In genomic region chr5:33227746-33228145, GRCh38 we compare ENCODE assay signal across 28 cellular contexts.
DNase-seq lines count a peak whose midpoint lies in the region; TF ChIP-seq lines count a peak whose summit lies in the region.
"Had no signal": no experiment of that assay in that cellular context is flagged by ENCODE, and none has a peak within 500 bp of the region (broad histone marks: within the 10 kb centered on the region; RNA-seq: fewer than 3 reads in every experiment).

No MANE protein-coding gene starts in this region.

- no peak overlapping the region for H3K14ac ChIP-seq in neuronal stem cell (ENCODE audit: low read length)

- H4K91ac ChIP-seq in neuronal stem cell (ENCODE audit: low read depth, low read length, poor library complexity): no peak overlapping the region

- peaks cover 32% of the 10 kb centered on the region for H3K4me1 ChIP-seq in SJSA1 (replicated peaks)
- H3K4me1 ChIP-seq in neuronal stem cell (ENCODE audit: control insufficient read depth in 2 of 2, insufficient read depth in 1 of 2, low read depth in 1 of 2, low read length in 2 of 2): peaks cover 0 to 5% of the 10 kb centered on the region in 2 donors
- H3K4me1 ChIP-seq: BE2C, foreskin keratinocyte, prostate gland, uterus had no signal

- H2BK120ac ChIP-seq in neuronal stem cell (ENCODE audit: low read depth, low read length): no peak overlapping the region

- TF ChIP-seq CTCF in endothelial cell (IDR thresholded peaks at IDR 0.05; ENCODE audit: unreplicated experiment): no peak

- no peak overlapping the region for H3K4me3 Mint-ChIP-seq in endothelial cell (ENCODE audit: unreplicated experiment)
- H3K4me3 Mint-ChIP-seq: activated naive CD8-positive, alpha-beta T cell treated with anti-CD3 and anti-CD28 coated beads for 36 hours; CD8-positive, alpha-beta memory T cell; H9; neural crest cell; T-helper 2 cell treated with Interferon-gamma antibody and Interleukin-4, amounts not matched to agents 5 μg/mL and 100 μg/mL, for 36 hours had no signal

- H3K9me3 Mint-ChIP-seq in endothelial cell (ENCODE audit: unreplicated experiment): peaks cover 4% of the 10 kb centered on the region
- H3K9me3 Mint-ChIP-seq: activated naive CD8-positive, alpha-beta T cell treated with anti-CD3 and anti-CD28 coated beads for 36 hours; T-helper 2 cell treated with Interferon-gamma antibody and Interleukin-4, amounts not matched to agents 5 μg/mL and 100 μg/mL, for 36 hours had no signal

- H3K9me3 ChIP-seq in SJSA1 (replicated peaks): no peaks in the 10 kb centered on the region
- peaks cover 0 to 3% of the 10 kb centered on the region in 2 donors for H3K9me3 ChIP-seq in neuronal stem cell (replicated peaks in 1 of 2; ENCODE audit: control insufficient read depth in 2 of 2, insufficient read depth in 1 of 2, low read depth in 1 of 2, low read length in 2 of 2)
- H3K9me3 ChIP-seq: BE2C, prostate gland, uterus had no signal

- no peak overlapping the region for H2AFZ ChIP-seq in neuronal stem cell (ENCODE audit: low read length)

- H3K27ac ChIP-seq in SJSA1 (peak overlapping the region; percentile 98), neuronal stem cell (replicated peaks; ENCODE audit: low read length) (peak overlapping the region; percentile 36)
- H3K27ac ChIP-seq: foreskin keratinocyte, prostate gland, uterus had no signal

- peaks cover 58% of the 10 kb centered on the region for H3K4me1 Mint-ChIP-seq in endothelial cell (ENCODE audit: unreplicated experiment)
- H3K4me1 Mint-ChIP-seq: activated naive CD8-positive, alpha-beta T cell treated with anti-CD3 and anti-CD28 coated beads for 36 hours; CD8-positive, alpha-beta memory T cell had no signal

- peak overlapping the region; percentile 98 for H3K27ac Mint-ChIP-seq in endothelial cell (ENCODE audit: unreplicated experiment)
- H3K27ac Mint-ChIP-seq: activated naive CD8-positive, alpha-beta T cell treated with anti-CD3 and anti-CD28 coated beads for 36 hours; CD8-positive, alpha-beta memory T cell; T-helper 2 cell treated with Interferon-gamma antibody and Interleukin-4, amounts not matched to agents 5 μg/mL and 100 μg/mL, for 36 hours had no signal

- H3K36me3 ChIP-seq in SJSA1 (no peaks in the 10 kb centered on the region), neuronal stem cell (replicated peaks in 1 of 2; ENCODE audit: control insufficient read depth in 2 of 2, insufficient read depth in 2 of 2, low read length in 2 of 2) (no peaks in the 10 kb centered on the region)
- H3K36me3 ChIP-seq: BE2C, heart left ventricle, MG63, prostate gland, uterus had no signal

- no CpG with 5 or more reads among the region's 2 CpGs for WGBS in neuronal stem cell (ENCODE audit: extremely low coverage in 2 of 2, insufficient read length in 2 of 2, insufficient replicate concordance in 1 of 2), 2 donors

- H2BK15ac ChIP-seq in neuronal stem cell (ENCODE audit: low read length): no peak overlapping the region

- H2BK12ac ChIP-seq in neuronal stem cell (ENCODE audit: low read length): no peak overlapping the region

- peaks cover 21% of the 10 kb centered on the region for H3K36me3 Mint-ChIP-seq in endothelial cell (ENCODE audit: low read depth, unreplicated experiment)
- H3K36me3 Mint-ChIP-seq: activated naive CD8-positive, alpha-beta T cell treated with anti-CD3 and anti-CD28 coated beads for 36 hours had no signal

- H4K8ac ChIP-seq in neuronal stem cell (ENCODE audit: low read depth, low read length): no peak overlapping the region

- H3K4me3 ChIP-seq in SJSA1 (no peak overlapping the region), neuronal stem cell (ENCODE audit: low read length in 2 of 2) (no peak overlapping the region)
- H3K4me3 ChIP-seq: heart left ventricle, MG63, prostate gland, uterus had no signal

- H3K18ac ChIP-seq in neuronal stem cell (ENCODE audit: low read length): no peak overlapping the region

- H3K4me2 ChIP-seq in neuronal stem cell (ENCODE audit: insufficient read depth, low read length, poor library complexity, severe bottlenecking): no peak overlapping the region

- DNase-seq in EH (ENCODE audit: low read depth) (peak; percentile 24), SJSA1 (ENCODE audit: low read depth in 1 of 2, low spot score in 2 of 2) (peak in 1 of 2 experiments; percentile 49), endothelial cell (ENCODE audit: low spot score) (no peak), neuronal stem cell (ENCODE audit: low spot score) (peak; percentile 12), NCI-H2029 (lab: John Stamatoyannopoulos, UW) (no peak), T-helper 1 cell (no peak), cortex of kidney (lab: John Stamatoyannopoulos, UW) (no peak)
- no peak for DNase-seq in stimulated activated CD4-positive, alpha-beta T cell treated with anti-CD3 and anti-CD28 coated beads, Interleukin-2, amount 100 ng/mL, for 48 hours
- DNase-seq: activated CD4-positive, alpha-beta T cell treated with anti-CD3 and anti-CD28 coated beads for 4 hours; activated effector memory CD4-positive, alpha-beta T cell treated with Interleukin-2 at 50 U/mL for 16 hours; activated naive CD8-positive, alpha-beta T cell treated with anti-CD3 and anti-CD28 coated beads for 36 hours; BE2C; CD8-positive, alpha-beta memory T cell; DMS 273 treated with DMSO at 0.1 percent for 48 hours; foreskin keratinocyte; H9; heart left ventricle; KG1; left cardiac atrium; mammary epithelial cell; MG63; NCI-H1417 treated with DMSO at 0.1 percent for 48 hours; NCI-H774; stimulated activated naive CD8-positive, alpha-beta T cell treated with anti-CD3 and anti-CD28 coated beads, Interleukin-15, Interleukin-2, amounts not matched to agents 100 U/mL and 50 U/mL, for 24 hours; uterus had no signal

- no peak overlapping the region for H3K23ac ChIP-seq in neuronal stem cell (ENCODE audit: low read depth, low read length, poor library complexity)

- H3K27me3 ChIP-seq in SJSA1 (replicated peaks) (no peaks in the 10 kb centered on the region), neuronal stem cell (ENCODE audit: control insufficient read depth in 3 of 3, insufficient read depth in 3 of 3, low read depth in 1 of 3, low read length in 3 of 3) (no peaks in the 10 kb centered on the region)
- H3K27me3 ChIP-seq: BE2C, foreskin keratinocyte, heart left ventricle, MG63, uterus had no signal

- no peak overlapping the region for H3K4ac ChIP-seq in neuronal stem cell (ENCODE audit: low read length)

- no peak overlapping the region for H2BK5ac ChIP-seq in neuronal stem cell (ENCODE audit: low read length)

- H2AK5ac ChIP-seq in neuronal stem cell (ENCODE audit: low read depth, low read length): no peak overlapping the region

- no peaks in the 10 kb centered on the region for H3K79me1 ChIP-seq in neuronal stem cell (ENCODE audit: low read depth, low read length)

- H3K27me3 Mint-ChIP-seq in endothelial cell (ENCODE audit: unreplicated experiment): peaks cover 8% of the 10 kb centered on the region
- H3K27me3 Mint-ChIP-seq: activated naive CD8-positive, alpha-beta T cell treated with anti-CD3 and anti-CD28 coated beads for 36 hours; CD8-positive, alpha-beta memory T cell had no signal

- no peak overlapping the region for H3K9ac ChIP-seq in neuronal stem cell (ENCODE audit: low read depth, low read length, poor library complexity)

Comparison
In these comparisons a context has a peak if more than half of its experiments do, and no peak if none do; other contexts are left out.
1. DNase-seq: peak in EH (single experiment) and neuronal stem cell (single experiment); none in endothelial cell (single experiment), NCI-H2029 (single experiment), stimulated activated CD4-positive, alpha-beta T cell treated with anti-CD3 and anti-CD28 coated beads, Interleukin-2, amount 100 ng/mL, for 48 hours (0 of 2), T-helper 1 cell (0 of 5) and cortex of kidney (single experiment).